In genomic region chr15:91271565-91272153, GRCh38 we compare ENCODE assay signal across 9 cellular contexts.
DNase-seq lines count a peak whose midpoint lies in the region; ATAC-seq and TF ChIP-seq lines count a peak whose summit lies in the region.
"Had no signal": no experiment of that assay in that cellular context is flagged by ENCODE, and none has a peak within 500 bp of the region (broad histone marks: within the 10 kb centered on the region; RNA-seq: fewer than 3 reads in every experiment).

No MANE protein-coding gene starts in this region.

- no peaks in the 10 kb centered on the region for H3K36me3 Mint-ChIP-seq in Calu3 (ENCODE audit: insufficient read depth, unreplicated experiment)
- H3K36me3 Mint-ChIP-seq in activated B cell treated with CpG ODN at 0.5 μM for 24 hours (ENCODE audit: low read depth): no peaks in the 10 kb centered on the region

- H3K4me3 Mint-ChIP-seq in Calu3 (ENCODE audit: low read depth, unreplicated experiment) (no peak overlapping the region), activated B cell treated with CpG ODN at 0.5 μM for 24 hours (no peak overlapping the region)
- H3K4me3 Mint-ChIP-seq: T-helper 1 cell treated with Interleukin-12 subunit alpha and Interleukin-12 subunit beta and Interleukin-4 antibody, amounts not matched to agents 30 μg/mL and 1 μg/mL, for 36 hours had no signal

- H3K4me1 Mint-ChIP-seq in Calu3 (ENCODE audit: low read depth, unreplicated experiment) (no peaks in the 10 kb centered on the region), activated B cell treated with CpG ODN at 0.5 μM for 24 hours (peaks cover 2% of the 10 kb centered on the region)

- DNase-seq in Calu3: peak; percentile 67
- peak; percentile 40 for DNase-seq in HCEC 1CT
- DNase-seq in NCI-H2171 treated with DMSO at 0.1 percent for 48 hours (lab: John Stamatoyannopoulos, UW): peak; percentile 77
- no peak for DNase-seq in activated B cell treated with CpG ODN at 0.5 μM for 24 hours
- peak; percentile 50 for DNase-seq in central memory CD4-positive, alpha-beta T cell
- peak; percentile 86 for DNase-seq in left kidney (ENCODE audit: low read depth, low spot score)
- DNase-seq in stimulated activated CD4-positive, alpha-beta T cell treated with anti-CD3 and anti-CD28 coated beads, Interleukin-4, amount 100 ng/mL, for 24 hours: peak; percentile 72

- H3K27ac Mint-ChIP-seq in Calu3 (ENCODE audit: unreplicated experiment) (no peak overlapping the region), activated B cell treated with CpG ODN at 0.5 μM for 24 hours (no peak overlapping the region)
- H3K27ac Mint-ChIP-seq: T-helper 1 cell treated with Interleukin-12 subunit alpha and Interleukin-12 subunit beta and Interleukin-4 antibody, amounts not matched to agents 30 μg/mL and 1 μg/mL, for 36 hours had no signal

- BruUV-seq in Calu3 (replicated peaks; lab: Mats Ljungman, UMichigan): no TSS peak

- POLR2A ChIA-PET in activated B cell treated with CpG ODN at 0.5 μM for 24 hours (lab: Charles Lee): interaction anchor here (0.6 kb wide), 1 partner anchor 313 kb away, joined by 6 read pairs; no protein-coding TSS in a partner anchor

- TF ChIP-seq CTCF in Calu3 (IDR thresholded peaks at IDR 0.05; ENCODE audit: unreplicated experiment) (peak; percentile 78), activated B cell treated with CpG ODN at 0.5 μM for 24 hours (IDR thresholded peaks at IDR 0.05) (peak; percentile 78)

- H3K9me3 Mint-ChIP-seq in Calu3 (ENCODE audit: low read depth, unreplicated experiment) (peaks cover 5% of the 10 kb centered on the region), activated B cell treated with CpG ODN at 0.5 μM for 24 hours (peaks cover 6% of the 10 kb centered on the region)

- H3K27me3 Mint-ChIP-seq in Calu3 (ENCODE audit: unreplicated experiment) (peaks cover 68% of the 10 kb centered on the region), activated B cell treated with CpG ODN at 0.5 μM for 24 hours (peaks cover 18% of the 10 kb centered on the region)

- ATAC-seq in activated B cell treated with CpG ODN at 0.5 μM for 24 hours (ENCODE audit: low read depth) (peak; percentile 45), GM18858 (IDR thresholded peaks at IDR 0.05; ENCODE audit: unreplicated experiment) (no peak)

- CTCF ChIA-PET in Calu3 (lab: Charles Lee) (interaction anchor here (0.5 to 2.2 kb wide), 20 partner anchors 10 to 1058 kb away, joined by 3 to 40 read pairs (median 5); partner anchors contain the start of gene HDDC3), activated B cell treated with CpG ODN at 0.5 μM for 24 hours (lab: Charles Lee) (interaction anchor here (0.8 to 2.8 kb wide), 19 partner anchors 9 to 979 kb away, joined by 3 to 37 read pairs (median 4); partner anchors contain the start of gene RCCD1)

- intact Hi-C loops in Calu3 (cut with micrococcal nuclease; ENCODE audit: unreplicated experiment): loop anchor here (1.0 to 10.0 kb wide), 4 partner anchors 47 to 624 kb away; partner anchors contain the start of gene RCCD1
- intact Hi-C loops in activated B cell treated with CpG ODN at 0.5 μM for 24 hours (cut with micrococcal nuclease): loop anchor here (1.0 to 5.0 kb wide), 2 partner anchors 216 to 314 kb away; no protein-coding TSS in a partner anchor
